19 cellular contexts compared by ENCODE assay signal in the genomic region with DNA sequence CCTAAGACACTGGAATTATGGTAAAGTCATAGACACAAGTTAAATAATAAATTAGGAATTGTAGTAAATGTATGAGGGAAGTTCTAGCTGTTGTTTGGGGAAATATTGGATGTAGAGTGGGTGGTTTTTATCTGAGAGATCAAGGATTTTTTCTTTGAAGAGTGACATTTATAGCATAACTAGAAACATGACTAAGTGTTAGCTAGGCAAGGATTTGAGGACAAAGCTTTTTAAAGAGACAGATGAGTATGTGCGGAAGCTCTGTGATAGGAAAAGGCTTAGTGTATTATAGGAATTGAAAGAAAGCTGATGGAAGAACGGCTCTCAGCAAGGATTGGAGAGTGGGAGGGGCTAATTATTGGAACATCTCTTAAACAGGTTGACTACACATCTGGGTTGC. TPM values are rescaled to one million over a fixed set of nuclear protein-coding genes. Genes with fewer than 3 reads are reported as not detected.
DNase-seq lines count a peak whose midpoint lies in the region; ATAC-seq and TF ChIP-seq lines count a peak whose summit lies in the region.
"Had no signal": no experiment of that assay in that cellular context is flagged by ENCODE, and none has a peak within 500 bp of the region (broad histone marks: within the 10 kb centered on the region; RNA-seq: fewer than 3 reads in every experiment).

No MANE protein-coding gene starts in this region.

- H3K36me3 ChIP-seq in gastroesophageal sphincter (no peaks in the 10 kb centered on the region), tibial artery (no peaks in the 10 kb centered on the region), breast epithelium (peaks cover 4% of the 10 kb centered on the region)
- H3K36me3 ChIP-seq: BLaER1 treated with 17β-estradiol and CSF1 and Interleukin-3, amounts not matched to agents 10 nM and 100 nM; HAP-1 had no signal

- H3K4me3 ChIP-seq in gastroesophageal sphincter (no peak overlapping the region), tibial artery (peak overlapping the region; percentile 25 to 30), breast epithelium (no peak overlapping the region)
- H3K4me3 ChIP-seq: BLaER1 treated with 17β-estradiol and CSF1 and Interleukin-3, amounts not matched to agents 10 nM and 100 nM; HAP-1; K562; PC-9 had no signal

- intact Hi-C loops in tibial artery (cut with DNase I; ENCODE audit: low total_unique reads), result no loop called here
- intact Hi-C loops in breast epithelium (cut with DNase I; ENCODE audit: low total_unique reads), result no loop called here

- peaks cover 5 to 55% (median 17%) of the 10 kb centered on the region in 3 donors for H3K4me1 ChIP-seq in gastroesophageal sphincter
- peaks cover 0 to 57% (median 7%) of the 10 kb centered on the region in 4 donors for H3K4me1 ChIP-seq in tibial artery
- no peaks in the 10 kb centered on the region for H3K4me1 ChIP-seq in breast epithelium
- H3K4me1 ChIP-seq: BLaER1 treated with 17β-estradiol and CSF1 and Interleukin-3, amounts not matched to agents 10 nM and 100 nM had no signal

- WGBS in gastroesophageal sphincter (ENCODE audit: low coverage in 1 of 2), 2 donors, result 11 to 65% methylated on average over 2 of the region's 2 CpGs

- TF ChIP-seq CTCF in gastroesophageal sphincter (IDR thresholded peaks at IDR 0.05) (no peak), tibial artery (IDR thresholded peaks at IDR 0.05) (no peak), breast epithelium (IDR thresholded peaks at IDR 0.05) (no peak)

- TF ChIP-seq EP300 in gastroesophageal sphincter (IDR thresholded peaks at IDR 0.05), result no peak

- DNase-seq in DMS79 treated with DMSO at 0.1 percent for 48 hours (lab: John Stamatoyannopoulos, UW) (peak; percentile 65), DMS79 (lab: John Stamatoyannopoulos, UW) (no peak), NCI-H524 treated with DMSO at 0.1 percent for 48 hours (lab: John Stamatoyannopoulos, UW) (peak; percentile 84), tibial artery (no peak), breast epithelium (ENCODE audit: low spot score in 2 of 2) (no peak), NCI-H2227 (lab: John Stamatoyannopoulos, UW; ENCODE audit: unreplicated experiment) (no peak)
- DNase-seq: 8988T, NCI-H1417 treated with DMSO at 0.1 percent for 48 hours, NCI-H2029, NCI-H2227 treated with DMSO at 0.1 percent for 48 hours, NCI-H69, PC-9, SW 1271 had no signal

- H3K27me3 ChIP-seq in gastroesophageal sphincter (no peaks in the 10 kb centered on the region), tibial artery (no peaks in the 10 kb centered on the region), breast epithelium (no peaks in the 10 kb centered on the region)
- H3K27me3 ChIP-seq: BLaER1 treated with 17β-estradiol and CSF1 and Interleukin-3, amounts not matched to agents 10 nM and 100 nM had no signal

- no peak for TF ChIP-seq POLR2A in gastroesophageal sphincter (IDR thresholded peaks at IDR 0.05)
- no peak for TF ChIP-seq POLR2A in breast epithelium (IDR thresholded peaks at IDR 0.05)

- ATAC-seq in gastroesophageal sphincter, result no peak
- ATAC-seq in HG03135 (IDR thresholded peaks at IDR 0.05; ENCODE audit: unreplicated experiment), result no peak
- ATAC-seq: K562 had no signal

- H3K27ac ChIP-seq in gastroesophageal sphincter (peak overlapping the region; percentile 35 to 71 (median 64)), tibial artery (peak overlapping the region; percentile 55 to 73), breast epithelium (no peak overlapping the region)
- H3K27ac ChIP-seq: BLaER1 treated with 17β-estradiol and CSF1 and Interleukin-3, amounts not matched to agents 10 nM and 100 nM; PC-9 had no signal

- no peaks in the 10 kb centered on the region for H3K9me3 ChIP-seq in gastroesophageal sphincter
- no peaks in the 10 kb centered on the region for H3K9me3 ChIP-seq in tibial artery
- no peaks in the 10 kb centered on the region for H3K9me3 ChIP-seq in breast epithelium
- H3K9me3 ChIP-seq: BLaER1 treated with 17β-estradiol and CSF1 and Interleukin-3, amounts not matched to agents 10 nM and 100 nM; HAP-1 had no signal

RNA-seq across cellular contexts. Expression of a gene that starts 24.5 kb away (rescaled TPM):
- total RNA-seq in gastroesophageal sphincter (10 to 100 TPM; 32.0 to 87.8 (median 50.8) TPM), breast epithelium (10 to 100 TPM in 1 of 3 donors, 1 to 10 TPM in 1, under 1 TPM in 1; 0.98 to 53.4 (median 2.8) TPM)
- total RNA-seq: K562, PC-9, SK-MEL-5 had no signal

Comparison
In these comparisons a context has a peak if more than half of its experiments do, and no peak if none do; other contexts are left out.
1. DNase-seq: peak in DMS79 treated with DMSO at 0.1 percent for 48 hours (single experiment) and NCI-H524 treated with DMSO at 0.1 percent for 48 hours (single experiment); none in DMS79 (single experiment), tibial artery (0 of 2), breast epithelium (0 of 2) and NCI-H2227 (single experiment).
2. H3K27ac ChIP-seq: peak in gastroesophageal sphincter (4 of 4) and tibial artery (2 of 2); none in breast epithelium (0 of 2).
3. H3K4me3 ChIP-seq: peak in tibial artery (2 of 2); none in gastroesophageal sphincter (0 of 2) and breast epithelium (0 of 3).